Comparison of ENCODE assay signal across 29 cellular contexts in the genomic region with DNA sequence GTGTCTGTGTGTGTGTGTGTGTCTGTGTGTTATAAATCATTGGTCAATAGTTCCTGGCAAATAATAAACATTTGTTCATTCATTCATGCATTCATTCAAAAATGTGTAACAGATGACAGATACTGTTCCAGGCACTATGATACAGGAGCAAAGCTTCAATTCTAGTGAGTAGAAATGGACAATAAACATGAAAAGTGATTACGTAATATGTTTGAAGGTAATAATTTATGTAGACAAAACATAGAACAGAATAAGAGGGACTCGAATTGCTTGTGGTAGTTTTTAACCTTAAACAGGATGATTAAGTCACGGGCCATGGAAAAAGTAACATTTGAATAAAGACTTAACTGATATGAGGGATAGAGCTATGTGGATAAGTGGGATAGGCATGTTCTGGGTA.
"Had no signal": no experiment of that assay in that cellular context is flagged by ENCODE, and none has a peak within 500 bp of the region (broad histone marks: within the 10 kb centered on the region; RNA-seq: fewer than 3 reads in every experiment).

No MANE protein-coding gene starts in this region.

- H3K36me3 Mint-ChIP-seq: stimulated activated effector memory CD8-positive, alpha-beta T cell treated with anti-CD3 and anti-CD28 coated beads, Interleukin-12 subunit alpha, Interleukin-12 subunit beta, amount 100 ng/mL, for 72 hours; stimulated activated memory B cell treated with anti-CD40 and anti-IgM and Interleukin-4, amounts not matched to agents 10 μg/mL and 1 μg/mL and 100 μg/mL, for 72 hours; stimulated activated naive B cell treated with anti-CD40 and anti-IgM and Interleukin-4, amounts not matched to agents 10 μg/mL and 1 μg/mL and 100 μg/mL, for 72 hours; type B pancreatic cell had no signal

- H3K4me3 ChIP-seq: stomach, suprapubic skin, testis, thoracic aorta, thyroid gland, tibial artery, tibial nerve, transverse colon, upper lobe of left lung, upper lobe of right lung, uterus, vagina had no signal

- H3K4me1 ChIP-seq: stomach, suprapubic skin, testis, thyroid gland, tibial artery, tibial nerve, transverse colon, upper lobe of left lung, upper lobe of right lung, uterus, vagina had no signal

- ATAC-seq: stimulated activated effector memory CD8-positive, alpha-beta T cell treated with anti-CD3 and anti-CD28 coated beads, Interleukin-12 subunit alpha, Interleukin-12 subunit beta, amount 100 ng/mL, for 72 hours; stimulated activated memory B cell treated with anti-CD40 and anti-IgM and Interleukin-4, amounts not matched to agents 10 μg/mL and 1 μg/mL and 100 μg/mL, for 72 hours; stimulated activated naive B cell treated with anti-CD40 and anti-IgM and Interleukin-4, amounts not matched to agents 10 μg/mL and 1 μg/mL and 100 μg/mL, for 72 hours; stimulated activated naive CD8-positive, alpha-beta T cell treated with anti-CD3 and anti-CD28 coated beads, Interleukin-15, amount 100 ng/mL, for 72 hours; stimulated activated naive CD8-positive, alpha-beta T cell treated with anti-CD3 and anti-CD28 coated beads, Interleukin-15, Interleukin-2, amounts not matched to agents 100 U/mL and 50 U/mL, for 24 hours; upper lobe of right lung had no signal

- DNase-seq: stimulated activated CD4-positive, alpha-beta T cell treated with anti-CD3 and anti-CD28 coated beads, Interleukin-2, amount 100 ng/mL, for 48 hours; stimulated activated CD4-positive, alpha-beta T cell treated with anti-CD3 and anti-CD28 coated beads, Interleukin-4, amount 100 ng/mL, for 1 hour; stimulated activated CD4-positive, alpha-beta T cell treated with anti-CD3 and anti-CD28 coated beads, Interleukin-4, amount 100 ng/mL, for 24 hours; stimulated activated CD4-positive, alpha-beta T cell treated with anti-CD3 and anti-CD28 coated beads, Interleukin-4, amount 100 ng/mL, for 4 hours; stimulated activated CD8-positive, alpha-beta memory T cell treated with anti-CD3 and anti-CD28 coated beads, Interleukin-4, amount 100 ng/mL, for 48 hours; stimulated activated naive B cell treated with anti-CD40 and anti-IgM and Interleukin-4, amounts not matched to agents 10 μg/mL and 1 μg/mL and 100 μg/mL, for 72 hours; stimulated activated naive CD4-positive, alpha-beta T cell; stimulated activated naive CD4-positive, alpha-beta T cell treated with Interleukin-2 at 50 U/mL for 16 hours; stimulated activated naive CD8-positive, alpha-beta T cell treated with anti-CD3 and anti-CD28 coated beads, Interleukin-15, amount 100 ng/mL, for 72 hours; stimulated activated naive CD8-positive, alpha-beta T cell treated with anti-CD3 and anti-CD28 coated beads, Interleukin-15, Interleukin-2, amounts not matched to agents 100 U/mL and 50 U/mL, for 24 hours; stomach; substantia nigra; testis; thyroid gland; tibial artery; transverse colon; trophoblast cell; upper lobe of left lung; upper lobe of right lung; uterus had no signal

- H3K27me3 Mint-ChIP-seq: stimulated activated memory B cell treated with anti-CD40 and anti-IgM and Interleukin-4, amounts not matched to agents 10 μg/mL and 1 μg/mL and 100 μg/mL, for 72 hours; stimulated activated naive B cell treated with anti-CD40 and anti-IgM and Interleukin-4, amounts not matched to agents 10 μg/mL and 1 μg/mL and 100 μg/mL, for 72 hours; stimulated activated naive CD8-positive, alpha-beta T cell treated with anti-CD3 and anti-CD28 coated beads, Interleukin-15, amount 100 ng/mL, for 72 hours; stimulated activated naive CD8-positive, alpha-beta T cell treated with anti-CD3 and anti-CD28 coated beads, Interleukin-15, Interleukin-2, amounts not matched to agents 100 ng/mL and 50 ng/mL, for 24 hours; type B pancreatic cell had no signal

- H3K27ac ChIP-seq: stomach, suprapubic skin, testis, thoracic aorta, thyroid gland, tibial artery, tibial nerve, transverse colon, upper lobe of left lung, upper lobe of right lung, uterus, vagina had no signal

- H3K4me1 Mint-ChIP-seq: stimulated activated effector memory CD8-positive, alpha-beta T cell treated with anti-CD3 and anti-CD28 coated beads, Interleukin-12 subunit alpha, Interleukin-12 subunit beta, amount 100 ng/mL, for 72 hours; stimulated activated memory B cell treated with anti-CD40 and anti-IgM and Interleukin-4, amounts not matched to agents 10 μg/mL and 1 μg/mL and 100 μg/mL, for 72 hours; stimulated activated naive B cell treated with anti-CD40 and anti-IgM and Interleukin-4, amounts not matched to agents 10 μg/mL and 1 μg/mL and 100 μg/mL, for 72 hours; stimulated activated naive CD8-positive, alpha-beta T cell treated with anti-CD3 and anti-CD28 coated beads, Interleukin-15, amount 100 ng/mL, for 72 hours had no signal

- H3K36me3 ChIP-seq: stomach, suprapubic skin, thoracic aorta, thyroid gland, tibial artery, tibial nerve, transverse colon, upper lobe of left lung, upper lobe of right lung, uterus, vagina had no signal

- FAIRE-seq: urothelium cell line had no signal

- H3K9me3 ChIP-seq: stomach, suprapubic skin, testis, thoracic aorta, thyroid gland, tibial artery, tibial nerve, transverse colon, upper lobe of left lung, upper lobe of right lung, uterus, vagina had no signal

- H3K4me3 Mint-ChIP-seq: stimulated activated effector memory CD8-positive, alpha-beta T cell treated with anti-CD3 and anti-CD28 coated beads, Interleukin-12 subunit alpha, Interleukin-12 subunit beta, amount 100 ng/mL, for 72 hours; stimulated activated memory B cell treated with anti-CD40 and anti-IgM and Interleukin-4, amounts not matched to agents 10 μg/mL and 1 μg/mL and 100 μg/mL, for 72 hours; stimulated activated naive B cell treated with anti-CD40 and anti-IgM and Interleukin-4, amounts not matched to agents 10 μg/mL and 1 μg/mL and 100 μg/mL, for 72 hours; stimulated activated naive CD8-positive, alpha-beta T cell treated with anti-CD3 and anti-CD28 coated beads, Interleukin-15, amount 100 ng/mL, for 72 hours; stimulated activated naive CD8-positive, alpha-beta T cell treated with anti-CD3 and anti-CD28 coated beads, Interleukin-15, Interleukin-2, amounts not matched to agents 100 ng/mL and 50 ng/mL, for 24 hours; type B pancreatic cell had no signal

- H3K27me3 ChIP-seq: stomach, suprapubic skin, testis, thyroid gland, tibial artery, tibial nerve, transverse colon, upper lobe of left lung, upper lobe of right lung, uterus, vagina had no signal

- H3K9me3 Mint-ChIP-seq: stimulated activated naive CD8-positive, alpha-beta T cell treated with anti-CD3 and anti-CD28 coated beads, Interleukin-15, amount 100 ng/mL, for 72 hours had no signal

- H3K27ac Mint-ChIP-seq: stimulated activated effector memory CD8-positive, alpha-beta T cell treated with anti-CD3 and anti-CD28 coated beads, Interleukin-12 subunit alpha, Interleukin-12 subunit beta, amount 100 ng/mL, for 72 hours; stimulated activated memory B cell treated with anti-CD40 and anti-IgM and Interleukin-4, amounts not matched to agents 10 μg/mL and 1 μg/mL and 100 μg/mL, for 72 hours; stimulated activated naive B cell treated with anti-CD40 and anti-IgM and Interleukin-4, amounts not matched to agents 10 μg/mL and 1 μg/mL and 100 μg/mL, for 72 hours; stimulated activated naive CD8-positive, alpha-beta T cell treated with anti-CD3 and anti-CD28 coated beads, Interleukin-15, amount 100 ng/mL, for 72 hours; stimulated activated naive CD8-positive, alpha-beta T cell treated with anti-CD3 and anti-CD28 coated beads, Interleukin-15, Interleukin-2, amounts not matched to agents 100 ng/mL and 50 ng/mL, for 24 hours; type B pancreatic cell had no signal
